ENCODE assay signal across 1 cellular context in the genomic region with DNA sequence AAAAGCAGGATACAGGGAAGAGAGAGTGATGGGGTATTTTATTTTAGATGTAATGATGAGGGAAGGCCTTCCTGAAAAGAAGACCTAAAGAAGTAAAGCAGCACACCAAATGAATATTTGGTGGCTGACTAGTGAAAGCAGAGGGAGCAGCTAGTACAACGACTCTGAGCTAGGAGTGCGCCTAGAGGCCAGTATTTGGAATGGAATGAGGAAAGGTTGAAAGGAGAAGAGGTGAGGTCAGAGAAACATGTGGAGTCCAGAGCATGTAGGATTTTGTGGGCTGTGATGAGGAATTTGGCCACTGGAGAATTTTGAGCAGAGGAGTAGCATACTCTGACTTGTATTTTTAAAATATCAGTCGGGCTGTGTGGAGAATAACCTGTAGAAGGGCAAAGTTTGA.
TF ChIP-seq lines count a peak whose summit lies in the region.

No MANE protein-coding gene starts in this region.

TF ChIP-seq in HepG2, 621 proteins besides CTCF, POLR2A, EP300 and RAD21:
- TF ChIP-seq, protein P1, sequence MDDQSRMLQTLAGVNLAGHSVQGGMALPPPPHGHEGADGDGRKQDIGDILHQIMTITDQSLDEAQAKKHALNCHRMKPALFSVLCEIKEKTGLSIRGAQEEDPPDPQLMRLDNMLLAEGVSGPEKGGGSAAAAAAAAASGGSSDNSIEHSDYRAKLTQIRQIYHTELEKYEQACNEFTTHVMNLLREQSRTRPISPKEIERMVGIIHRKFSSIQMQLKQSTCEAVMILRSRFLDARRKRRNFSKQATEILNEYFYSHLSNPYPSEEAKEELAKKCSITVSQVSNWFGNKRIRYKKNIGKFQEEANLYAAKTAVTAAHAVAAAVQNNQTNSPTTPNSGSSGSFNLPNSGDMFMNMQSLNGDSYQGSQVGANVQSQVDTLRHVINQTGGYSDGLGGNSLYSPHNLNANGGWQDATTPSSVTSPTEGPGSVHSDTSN (CRISPR knock-in tag; IDR thresholded peaks at IDR 0.05; ENCODE audit: borderline replicate concordance) = no peak
- no peak for TF ChIP-seq ZNF382 (CRISPR knock-in tag; IDR thresholded peaks at IDR 0.05; ENCODE audit: borderline replicate concordance)
- no peak for TF ChIP-seq ZNF674 (CRISPR knock-in tag; IDR thresholded peaks at IDR 0.05; ENCODE audit: low read depth)
- no peak for TF ChIP-seq FOXK1 (CRISPR knock-in tag; IDR thresholded peaks at IDR 0.05; ENCODE audit: borderline replicate concordance, low read depth)
- no peak for TF ChIP-seq ERF (CRISPR knock-in tag; IDR thresholded peaks at IDR 0.05)
TF ChIP-seq in HepG2: peak in this region for 0.
